In the genomic region with DNA sequence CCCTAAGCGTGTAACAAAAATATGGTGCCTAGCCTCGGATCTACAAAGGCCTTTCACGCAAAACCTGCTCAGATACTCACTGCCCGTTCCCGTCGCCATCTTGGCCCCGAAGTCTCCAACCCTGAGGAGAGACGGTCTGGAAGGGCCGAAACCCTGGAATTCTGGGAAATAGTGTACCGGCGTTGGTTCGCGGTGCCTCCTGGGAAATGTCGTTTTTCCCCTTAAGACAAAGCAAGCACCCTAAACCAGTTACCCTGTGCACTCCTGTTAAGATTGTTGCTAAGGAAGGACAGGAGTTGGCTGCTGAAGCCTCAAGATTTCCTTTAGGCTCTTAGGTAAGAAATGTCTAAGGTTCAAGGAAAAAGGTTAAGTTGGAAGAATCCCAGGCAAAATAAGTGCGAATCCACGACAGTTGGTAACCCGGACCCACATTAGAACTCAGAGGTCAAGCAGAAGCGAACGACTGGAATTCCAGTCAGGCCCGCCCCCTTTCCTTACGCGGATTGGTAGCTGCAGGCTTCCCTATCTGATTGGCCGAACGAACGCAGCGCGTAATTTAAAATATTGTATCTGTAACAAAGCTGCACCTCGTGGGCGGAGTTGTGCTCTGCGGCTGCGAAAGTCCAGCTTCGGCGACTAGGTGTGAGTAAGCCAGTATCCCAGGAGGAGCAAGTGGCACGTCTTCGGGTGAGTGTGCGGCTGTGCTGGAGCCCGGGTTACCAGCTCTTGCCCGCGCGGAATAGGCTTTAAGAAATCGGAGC, we compare ENCODE assay signal across 1 cellular context.
TF ChIP-seq lines count a peak whose summit lies in the region.

A gene with protein sequence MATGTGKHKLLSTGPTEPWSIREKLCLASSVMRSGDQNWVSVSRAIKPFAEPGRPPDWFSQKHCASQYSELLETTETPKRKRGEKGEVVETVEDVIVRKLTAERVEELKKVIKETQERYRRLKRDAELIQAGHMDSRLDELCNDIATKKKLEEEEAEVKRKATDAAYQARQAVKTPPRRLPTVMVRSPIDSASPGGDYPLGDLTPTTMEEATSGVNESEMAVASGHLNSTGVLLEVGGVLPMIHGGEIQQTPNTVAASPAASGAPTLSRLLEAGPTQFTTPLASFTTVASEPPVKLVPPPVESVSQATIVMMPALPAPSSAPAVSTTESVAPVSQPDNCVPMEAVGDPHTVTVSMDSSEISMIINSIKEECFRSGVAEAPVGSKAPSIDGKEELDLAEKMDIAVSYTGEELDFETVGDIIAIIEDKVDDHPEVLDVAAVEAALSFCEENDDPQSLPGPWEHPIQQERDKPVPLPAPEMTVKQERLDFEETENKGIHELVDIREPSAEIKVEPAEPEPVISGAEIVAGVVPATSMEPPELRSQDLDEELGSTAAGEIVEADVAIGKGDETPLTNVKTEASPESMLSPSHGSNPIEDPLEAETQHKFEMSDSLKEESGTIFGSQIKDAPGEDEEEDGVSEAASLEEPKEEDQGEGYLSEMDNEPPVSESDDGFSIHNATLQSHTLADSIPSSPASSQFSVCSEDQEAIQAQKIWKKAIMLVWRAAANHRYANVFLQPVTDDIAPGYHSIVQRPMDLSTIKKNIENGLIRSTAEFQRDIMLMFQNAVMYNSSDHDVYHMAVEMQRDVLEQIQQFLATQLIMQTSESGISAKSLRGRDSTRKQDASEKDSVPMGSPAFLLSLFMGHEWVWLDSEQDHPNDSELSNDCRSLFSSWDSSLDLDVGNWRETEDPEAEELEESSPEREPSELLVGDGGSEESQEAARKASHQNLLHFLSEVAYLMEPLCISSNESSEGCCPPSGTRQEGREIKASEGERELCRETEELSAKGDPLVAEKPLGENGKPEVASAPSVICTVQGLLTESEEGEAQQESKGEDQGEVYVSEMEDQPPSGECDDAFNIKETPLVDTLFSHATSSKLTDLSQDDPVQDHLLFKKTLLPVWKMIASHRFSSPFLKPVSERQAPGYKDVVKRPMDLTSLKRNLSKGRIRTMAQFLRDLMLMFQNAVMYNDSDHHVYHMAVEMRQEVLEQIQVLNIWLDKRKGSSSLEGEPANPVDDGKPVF (minus strand): TSS at position 115 of the 761 bp plus-strand sequence. CDS start 16 bp downstream, at position 99.
A gene (plus strand): TSS at position 597 of the 761 bp plus-strand sequence. CDS start 569 bp downstream, outside the sequence.

TF ChIP-seq in IMR-90, 13 proteins besides CTCF, POLR2A, EP300 and RAD21:
- TF ChIP-seq MXI1 (IDR thresholded peaks at IDR 0.05; ENCODE audit: borderline replicate concordance, low read depth, low read length) = peak; percentile 100
- TF ChIP-seq RFX5 (IDR thresholded peaks at IDR 0.05; ENCODE audit: low read depth, low read length) = no peak
- no peak for TF ChIP-seq SMC3 (IDR thresholded peaks at IDR 0.05; ENCODE audit: low read depth, low read length)
- 0 out of 2 replicates have a peak, but pooled peaks have one; percentile 12 for TF ChIP-seq FOS (IDR thresholded peaks at IDR 0.05; ENCODE audit: low read depth, low read length)
TF ChIP-seq in IMR-90: peak in this region for 2.
